Comparison of ENCODE assay signal across 1 cellular context in the genomic region with DNA sequence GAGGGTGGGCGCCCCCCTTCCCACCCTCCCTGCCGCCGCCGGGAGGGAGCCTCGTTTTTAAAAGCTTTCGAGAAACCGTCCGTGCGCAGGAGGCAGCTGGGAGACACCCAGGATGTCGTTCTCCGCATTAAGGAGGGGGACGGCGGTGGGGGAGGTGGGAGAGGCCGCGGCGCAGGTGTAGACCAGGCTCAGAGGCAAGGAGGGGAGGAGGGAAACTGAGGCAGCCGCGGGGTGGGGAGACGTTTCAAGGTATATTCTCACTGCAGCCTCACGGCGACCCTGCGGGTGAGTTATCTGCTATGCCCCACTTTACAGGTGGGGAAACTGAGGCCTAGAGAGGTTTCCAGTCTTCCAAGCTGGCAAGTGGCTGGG.
TF ChIP-seq lines count a peak whose summit lies in the region.

No MANE protein-coding gene starts in this region.

TF ChIP-seq in neural cell, 6 proteins besides CTCF, POLR2A, EP300 and RAD21 (continued from another document):
- TF ChIP-seq REST (IDR thresholded peaks at IDR 0.05; ENCODE audit: borderline replicate concordance) (no peak), TAF1 (IDR thresholded peaks at IDR 0.05; ENCODE audit: low read depth) (no peak), MXI1 (conservative IDR thresholded peaks at IDR 0.05; ENCODE audit: poor library complexity, severe bottlenecking) (no peak)
